1 cellular context compared by ENCODE assay signal in the genomic region with DNA sequence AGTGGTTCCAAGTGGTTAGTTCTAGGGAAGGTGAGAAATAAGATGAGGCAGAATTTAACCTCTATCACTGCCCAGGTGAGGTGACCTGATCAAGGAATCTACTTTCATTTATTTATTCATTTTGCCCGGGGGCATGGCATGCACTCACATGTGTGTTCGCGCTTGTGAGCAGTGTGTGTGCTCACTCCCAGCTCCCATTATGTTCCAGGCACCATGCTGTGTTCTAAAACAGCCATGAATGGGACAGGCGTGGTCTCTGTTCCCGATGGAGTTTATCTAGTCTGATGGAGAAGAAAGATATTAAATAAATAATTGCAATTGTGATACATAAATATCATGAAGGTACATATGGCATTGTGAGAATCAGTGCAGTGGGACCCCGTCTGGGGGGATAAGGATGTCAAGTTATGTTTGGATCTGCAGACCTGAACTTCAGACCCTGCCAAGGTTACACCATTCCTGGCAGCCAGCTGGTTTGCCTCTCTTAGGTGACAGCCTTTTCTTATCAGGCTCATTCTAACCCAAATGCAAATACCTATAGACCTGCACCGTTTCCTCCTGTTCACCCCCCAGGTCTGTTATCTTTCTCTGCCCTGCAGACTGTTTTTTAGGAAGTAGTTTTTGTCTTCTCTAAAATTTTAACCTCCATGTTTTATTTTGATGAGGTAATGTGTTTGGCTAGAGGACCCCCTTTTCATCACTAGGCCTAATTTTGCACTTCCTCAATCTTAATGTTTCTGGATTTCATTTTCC.
TF ChIP-seq lines count a peak whose summit lies in the region.

No MANE protein-coding gene starts in this region.

TF ChIP-seq in A549, 52 proteins besides CTCF, POLR2A, EP300 and RAD21:
- TF ChIP-seq HDAC2 (IDR thresholded peaks at IDR 0.05) (no peak), BHLHE40 (IDR thresholded peaks at IDR 0.05; ENCODE audit: low read depth, low read length) (no peak), CHD2 (IDR thresholded peaks at IDR 0.05; ENCODE audit: low read length, partially characterized antibody) (no peak), FOSB (CRISPR knock-in tag; IDR thresholded peaks at IDR 0.05) (no peak), RFX5 (IDR thresholded peaks at IDR 0.05) (no peak), CHD4 (IDR thresholded peaks at IDR 0.05; ENCODE audit: borderline replicate concordance) (no peak), ZC3H11A (IDR thresholded peaks at IDR 0.05) (no peak), PHF8 (IDR thresholded peaks at IDR 0.05; ENCODE audit: borderline replicate concordance, low read depth) (no peak), POLR2AphosphoS2 (conservative IDR thresholded peaks at IDR 0.05; ENCODE audit: low read length) (no peak)
- TF ChIP-seq, protein P1, sequence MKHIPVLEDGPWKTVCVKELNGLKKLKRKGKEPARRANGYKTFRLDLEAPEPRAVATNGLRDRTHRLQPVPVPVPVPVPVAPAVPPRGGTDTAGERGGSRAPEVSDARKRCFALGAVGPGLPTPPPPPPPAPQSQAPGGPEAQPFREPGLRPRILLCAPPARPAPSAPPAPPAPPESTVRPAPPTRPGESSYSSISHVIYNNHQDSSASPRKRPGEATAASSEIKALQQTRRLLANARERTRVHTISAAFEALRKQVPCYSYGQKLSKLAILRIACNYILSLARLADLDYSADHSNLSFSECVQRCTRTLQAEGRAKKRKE (CRISPR knock-in tag; IDR thresholded peaks at IDR 0.05; ENCODE audit: low read depth), result no peak
TF ChIP-seq in A549: peak in this region for 0.
